In genomic region chr22:39883057-39883456, GRCh38 we compare ENCODE assay signal across 2 cellular contexts.
TF ChIP-seq lines count a peak whose summit lies in the region.

No MANE protein-coding gene starts in this region.

TF ChIP-seq in HEK293, 187 proteins besides CTCF, POLR2A, EP300 and RAD21:
- TF ChIP-seq PRDM2 (tag by site-specific recombination; IDR thresholded peaks at IDR 0.05; ENCODE audit: borderline replicate concordance), result no peak
- TF ChIP-seq, protein P1, sequence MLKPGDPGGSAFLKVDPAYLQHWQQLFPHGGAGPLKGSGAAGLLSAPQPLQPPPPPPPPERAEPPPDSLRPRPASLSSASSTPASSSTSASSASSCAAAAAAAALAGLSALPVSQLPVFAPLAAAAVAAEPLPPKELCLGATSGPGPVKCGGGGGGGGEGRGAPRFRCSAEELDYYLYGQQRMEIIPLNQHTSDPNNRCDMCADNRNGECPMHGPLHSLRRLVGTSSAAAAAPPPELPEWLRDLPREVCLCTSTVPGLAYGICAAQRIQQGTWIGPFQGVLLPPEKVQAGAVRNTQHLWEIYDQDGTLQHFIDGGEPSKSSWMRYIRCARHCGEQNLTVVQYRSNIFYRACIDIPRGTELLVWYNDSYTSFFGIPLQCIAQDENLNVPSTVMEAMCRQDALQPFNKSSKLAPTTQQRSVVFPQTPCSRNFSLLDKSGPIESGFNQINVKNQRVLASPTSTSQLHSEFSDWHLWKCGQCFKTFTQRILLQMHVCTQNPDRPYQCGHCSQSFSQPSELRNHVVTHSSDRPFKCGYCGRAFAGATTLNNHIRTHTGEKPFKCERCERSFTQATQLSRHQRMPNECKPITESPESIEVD (tag by site-specific recombination; IDR thresholded peaks at IDR 0.05), result 0 out of 2 replicates have a peak, but pooled peaks have one; percentile 24

TF ChIP-seq in K562, 482 proteins besides CTCF, POLR2A, EP300 and RAD21:
- peak; percentile 70 for TF ChIP-seq MEIS2 (IDR thresholded peaks at IDR 0.05; ENCODE audit: partially characterized antibody)
- no peak for TF ChIP-seq RHOXF2B (CRISPR knock-in tag; conservative IDR thresholded peaks at IDR 0.05)
- no peak for TF ChIP-seq ZZZ3 (IDR thresholded peaks at IDR 0.05)
- no peak for TF ChIP-seq SNRNP70 (optimal IDR thresholded peaks at IDR 0.05; ENCODE audit: low read depth, low read length)
- no peak for TF ChIP-seq PHF20 (IDR thresholded peaks at IDR 0.05; ENCODE audit: partially characterized antibody)
- TF ChIP-seq, protein P2, sequence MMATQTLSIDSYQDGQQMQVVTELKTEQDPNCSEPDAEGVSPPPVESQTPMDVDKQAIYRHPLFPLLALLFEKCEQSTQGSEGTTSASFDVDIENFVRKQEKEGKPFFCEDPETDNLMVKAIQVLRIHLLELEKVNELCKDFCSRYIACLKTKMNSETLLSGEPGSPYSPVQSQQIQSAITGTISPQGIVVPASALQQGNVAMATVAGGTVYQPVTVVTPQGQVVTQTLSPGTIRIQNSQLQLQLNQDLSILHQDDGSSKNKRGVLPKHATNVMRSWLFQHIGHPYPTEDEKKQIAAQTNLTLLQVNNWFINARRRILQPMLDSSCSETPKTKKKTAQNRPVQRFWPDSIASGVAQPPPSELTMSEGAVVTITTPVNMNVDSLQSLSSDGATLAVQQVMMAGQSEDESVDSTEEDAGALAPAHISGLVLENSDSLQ (IDR thresholded peaks at IDR 0.05), result peak; percentile 61
- TF ChIP-seq TEAD1 (CRISPR knock-in tag; IDR thresholded peaks at IDR 0.05), result no peak
- TF ChIP-seq PHTF2 (CRISPR knock-in tag; IDR thresholded peaks at IDR 0.05), result no peak
- TF ChIP-seq, protein P3, sequence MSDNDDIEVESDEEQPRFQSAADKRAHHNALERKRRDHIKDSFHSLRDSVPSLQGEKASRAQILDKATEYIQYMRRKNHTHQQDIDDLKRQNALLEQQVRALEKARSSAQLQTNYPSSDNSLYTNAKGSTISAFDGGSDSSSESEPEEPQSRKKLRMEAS (CRISPR knock-in tag; IDR thresholded peaks at IDR 0.05), result no peak
- TF ChIP-seq PBX2 (CRISPR knock-in tag; IDR thresholded peaks at IDR 0.05; ENCODE audit: low read depth), result no peak
- peak; percentile 56 for TF ChIP-seq PBX2 (tag; conservative IDR thresholded peaks at IDR 0.05; ENCODE audit: low read depth)
- no peak for TF ChIP-seq MLX (CRISPR knock-in tag; conservative IDR thresholded peaks at IDR 0.05)
- TF ChIP-seq, protein P4, sequence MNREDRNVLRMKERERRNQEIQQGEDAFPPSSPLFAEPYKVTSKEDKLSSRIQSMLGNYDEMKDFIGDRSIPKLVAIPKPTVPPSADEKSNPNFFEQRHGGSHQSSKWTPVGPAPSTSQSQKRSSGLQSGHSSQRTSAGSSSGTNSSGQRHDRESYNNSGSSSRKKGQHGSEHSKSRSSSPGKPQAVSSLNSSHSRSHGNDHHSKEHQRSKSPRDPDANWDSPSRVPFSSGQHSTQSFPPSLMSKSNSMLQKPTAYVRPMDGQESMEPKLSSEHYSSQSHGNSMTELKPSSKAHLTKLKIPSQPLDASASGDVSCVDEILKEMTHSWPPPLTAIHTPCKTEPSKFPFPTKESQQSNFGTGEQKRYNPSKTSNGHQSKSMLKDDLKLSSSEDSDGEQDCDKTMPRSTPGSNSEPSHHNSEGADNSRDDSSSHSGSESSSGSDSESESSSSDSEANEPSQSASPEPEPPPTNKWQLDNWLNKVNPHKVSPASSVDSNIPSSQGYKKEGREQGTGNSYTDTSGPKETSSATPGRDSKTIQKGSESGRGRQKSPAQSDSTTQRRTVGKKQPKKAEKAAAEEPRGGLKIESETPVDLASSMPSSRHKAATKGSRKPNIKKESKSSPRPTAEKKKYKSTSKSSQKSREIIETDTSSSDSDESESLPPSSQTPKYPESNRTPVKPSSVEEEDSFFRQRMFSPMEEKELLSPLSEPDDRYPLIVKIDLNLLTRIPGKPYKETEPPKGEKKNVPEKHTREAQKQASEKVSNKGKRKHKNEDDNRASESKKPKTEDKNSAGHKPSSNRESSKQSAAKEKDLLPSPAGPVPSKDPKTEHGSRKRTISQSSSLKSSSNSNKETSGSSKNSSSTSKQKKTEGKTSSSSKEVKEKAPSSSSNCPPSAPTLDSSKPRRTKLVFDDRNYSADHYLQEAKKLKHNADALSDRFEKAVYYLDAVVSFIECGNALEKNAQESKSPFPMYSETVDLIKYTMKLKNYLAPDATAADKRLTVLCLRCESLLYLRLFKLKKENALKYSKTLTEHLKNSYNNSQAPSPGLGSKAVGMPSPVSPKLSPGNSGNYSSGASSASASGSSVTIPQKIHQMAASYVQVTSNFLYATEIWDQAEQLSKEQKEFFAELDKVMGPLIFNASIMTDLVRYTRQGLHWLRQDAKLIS (CRISPR knock-in tag; IDR thresholded peaks at IDR 0.05), result no peak
